In the genomic region with DNA sequence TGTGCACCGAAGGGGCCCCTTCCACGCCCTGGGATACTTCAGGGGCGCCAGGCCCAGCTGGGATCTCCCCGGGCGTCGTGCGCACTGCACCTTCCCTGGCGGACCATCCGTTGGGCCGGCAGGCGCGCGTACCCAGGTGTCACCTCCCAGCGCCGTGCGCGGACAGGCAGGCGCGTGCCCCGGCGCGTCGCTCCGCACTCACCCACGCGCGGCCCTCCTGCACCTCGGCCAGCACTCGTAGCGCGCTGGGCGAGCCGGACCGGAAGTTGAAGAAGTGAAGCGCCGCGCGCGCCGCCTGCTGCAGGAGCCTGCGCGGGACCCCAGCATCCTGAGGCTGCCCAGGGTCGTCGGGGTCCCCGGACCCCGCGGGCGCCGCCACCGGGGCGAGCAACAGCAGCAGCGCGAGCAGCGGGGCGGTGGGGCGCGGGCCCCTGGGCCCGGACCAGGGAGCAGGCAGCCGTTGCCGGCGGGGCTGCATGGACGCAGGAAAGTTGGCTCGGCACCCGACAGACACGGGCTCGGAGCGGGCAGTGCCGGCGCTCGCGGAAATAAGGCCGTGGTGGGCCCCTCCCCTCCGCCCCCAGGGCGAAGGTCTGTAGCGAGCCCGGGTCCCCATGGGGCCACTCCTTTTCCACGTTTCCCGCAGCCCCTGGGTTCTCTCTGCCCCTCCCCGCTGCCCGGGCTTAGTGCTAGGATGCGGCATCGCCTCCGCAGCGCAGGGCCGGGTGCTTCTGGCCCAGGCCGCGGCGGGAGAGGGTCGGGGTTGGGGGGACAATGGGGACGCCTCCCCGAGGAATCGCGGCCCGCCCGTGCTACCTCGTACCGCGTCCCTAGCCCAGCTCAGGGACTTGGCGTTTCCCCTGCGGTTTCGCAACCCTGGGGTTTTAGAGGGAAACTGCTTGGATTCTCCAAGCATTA, we compare ENCODE assay signal across 8 cellular contexts.
DNase-seq lines count a peak whose midpoint lies in the region; ATAC-seq and TF ChIP-seq lines count a peak whose summit lies in the region.

A gene with protein sequence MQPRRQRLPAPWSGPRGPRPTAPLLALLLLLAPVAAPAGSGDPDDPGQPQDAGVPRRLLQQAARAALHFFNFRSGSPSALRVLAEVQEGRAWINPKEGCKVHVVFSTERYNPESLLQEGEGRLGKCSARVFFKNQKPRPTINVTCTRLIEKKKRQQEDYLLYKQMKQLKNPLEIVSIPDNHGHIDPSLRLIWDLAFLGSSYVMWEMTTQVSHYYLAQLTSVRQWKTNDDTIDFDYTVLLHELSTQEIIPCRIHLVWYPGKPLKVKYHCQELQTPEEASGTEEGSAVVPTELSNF (minus strand): TSS at position 520 of the 918 bp plus-strand sequence. CDS start 42 bp downstream, at position 478.

- ATAC-seq in GM18907 (IDR thresholded peaks at IDR 0.05; ENCODE audit: unreplicated experiment) (peak; percentile 86), HG03097 (IDR thresholded peaks at IDR 0.05; ENCODE audit: low FRiP score, unreplicated experiment) (peak; percentile 75), SK-N-SH treated with all-trans-retinoic acid at 6 μM for 48 hours (peak; percentile 77)

- peak; percentile 80 for DNase-seq in AG08396 (ENCODE audit: low spot score)
- peak; percentile 43 for DNase-seq in cerebellar cortex (ENCODE audit: low spot score)
- DNase-seq in kidney glomerular epithelial cell (lab: John Stamatoyannopoulos, UW), result peak; percentile 15
- peak; percentile 65 for DNase-seq in stimulated activated CD4-positive, alpha-beta T cell treated with anti-CD3 and anti-CD28 coated beads, Interleukin-15, amount 100 ng/mL, for 24 hours
- DNase-seq in cerebellar nuclear complex (lab: John Stamatoyannopoulos, UW), result no peak

TF ChIP-seq in SK-N-SH treated with all-trans-retinoic acid at 6 μM for 48 hours, 23 proteins besides CTCF, POLR2A, EP300 and RAD21:
- TF ChIP-seq, protein P1, sequence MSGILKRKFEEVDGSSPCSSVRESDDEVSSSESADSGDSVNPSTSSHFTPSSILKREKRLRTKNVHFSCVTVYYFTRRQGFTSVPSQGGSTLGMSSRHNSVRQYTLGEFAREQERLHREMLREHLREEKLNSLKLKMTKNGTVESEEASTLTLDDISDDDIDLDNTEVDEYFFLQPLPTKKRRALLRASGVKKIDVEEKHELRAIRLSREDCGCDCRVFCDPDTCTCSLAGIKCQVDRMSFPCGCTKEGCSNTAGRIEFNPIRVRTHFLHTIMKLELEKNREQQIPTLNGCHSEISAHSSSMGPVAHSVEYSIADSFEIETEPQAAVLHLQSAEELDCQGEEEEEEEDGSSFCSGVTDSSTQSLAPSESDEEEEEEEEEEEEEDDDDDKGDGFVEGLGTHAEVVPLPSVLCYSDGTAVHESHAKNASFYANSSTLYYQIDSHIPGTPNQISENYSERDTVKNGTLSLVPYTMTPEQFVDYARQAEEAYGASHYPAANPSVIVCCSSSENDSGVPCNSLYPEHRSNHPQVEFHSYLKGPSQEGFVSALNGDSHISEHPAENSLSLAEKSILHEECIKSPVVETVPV (CRISPR knock-in tag; IDR thresholded peaks at IDR 0.05), result no peak
- TF ChIP-seq TOX (CRISPR knock-in tag; IDR thresholded peaks at IDR 0.05; ENCODE audit: borderline replicate concordance) (no peak), BACH2 (CRISPR knock-in tag; IDR thresholded peaks at IDR 0.05; ENCODE audit: borderline replicate concordance) (no peak), OSR1 (CRISPR knock-in tag; IDR thresholded peaks at IDR 0.05) (0 out of 2 replicates have a peak, but pooled peaks have one; percentile 60), TCF4 (CRISPR knock-in tag; IDR thresholded peaks at IDR 0.05; ENCODE audit: borderline replicate concordance) (no peak), ZNF70 (CRISPR knock-in tag; IDR thresholded peaks at IDR 0.05) (no peak), ZFP3 (CRISPR knock-in tag; IDR thresholded peaks at IDR 0.05) (0 out of 2 replicates have a peak, but pooled peaks have one; percentile 52), SNAI2 (CRISPR knock-in tag; IDR thresholded peaks at IDR 0.05) (no peak)
- TF ChIP-seq, protein P2, sequence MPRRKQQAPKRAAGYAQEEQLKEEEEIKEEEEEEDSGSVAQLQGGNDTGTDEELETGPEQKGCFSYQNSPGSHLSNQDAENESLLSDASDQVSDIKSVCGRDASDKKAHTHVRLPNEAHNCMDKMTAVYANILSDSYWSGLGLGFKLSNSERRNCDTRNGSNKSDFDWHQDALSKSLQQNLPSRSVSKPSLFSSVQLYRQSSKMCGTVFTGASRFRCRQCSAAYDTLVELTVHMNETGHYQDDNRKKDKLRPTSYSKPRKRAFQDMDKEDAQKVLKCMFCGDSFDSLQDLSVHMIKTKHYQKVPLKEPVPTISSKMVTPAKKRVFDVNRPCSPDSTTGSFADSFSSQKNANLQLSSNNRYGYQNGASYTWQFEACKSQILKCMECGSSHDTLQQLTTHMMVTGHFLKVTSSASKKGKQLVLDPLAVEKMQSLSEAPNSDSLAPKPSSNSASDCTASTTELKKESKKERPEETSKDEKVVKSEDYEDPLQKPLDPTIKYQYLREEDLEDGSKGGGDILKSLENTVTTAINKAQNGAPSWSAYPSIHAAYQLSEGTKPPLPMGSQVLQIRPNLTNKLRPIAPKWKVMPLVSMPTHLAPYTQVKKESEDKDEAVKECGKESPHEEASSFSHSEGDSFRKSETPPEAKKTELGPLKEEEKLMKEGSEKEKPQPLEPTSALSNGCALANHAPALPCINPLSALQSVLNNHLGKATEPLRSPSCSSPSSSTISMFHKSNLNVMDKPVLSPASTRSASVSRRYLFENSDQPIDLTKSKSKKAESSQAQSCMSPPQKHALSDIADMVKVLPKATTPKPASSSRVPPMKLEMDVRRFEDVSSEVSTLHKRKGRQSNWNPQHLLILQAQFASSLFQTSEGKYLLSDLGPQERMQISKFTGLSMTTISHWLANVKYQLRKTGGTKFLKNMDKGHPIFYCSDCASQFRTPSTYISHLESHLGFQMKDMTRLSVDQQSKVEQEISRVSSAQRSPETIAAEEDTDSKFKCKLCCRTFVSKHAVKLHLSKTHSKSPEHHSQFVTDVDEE (CRISPR knock-in tag; IDR thresholded peaks at IDR 0.05), result 0 out of 2 replicates have a peak, but pooled peaks have one; percentile 11

Comparison
In these comparisons a context has a peak if more than half of its experiments do, and no peak if none do; other contexts are left out.
1. DNase-seq: peak in AG08396 (single experiment), cerebellar cortex (single experiment), kidney glomerular epithelial cell (single experiment) and stimulated activated CD4-positive, alpha-beta T cell treated with anti-CD3 and anti-CD28 coated beads, Interleukin-15, amount 100 ng/mL, for 24 hours (single experiment); none in cerebellar nuclear complex (0 of 2).
2. Peak in every context shown above with its lines, with median percentiles within 50 percentile points of each other: ATAC-seq.